Comparison of ENCODE assay signal across 8 cellular contexts in genomic region chr19:54594737-54595136, GRCh38. TPM values are rescaled to one million over a fixed set of nuclear protein-coding genes. Genes with fewer than 3 reads are reported as not detected.
"Had no signal": no experiment of that assay in that cellular context is flagged by ENCODE, and none has a peak within 500 bp of the region (broad histone marks: within the 10 kb centered on the region; RNA-seq: fewer than 3 reads in every experiment).

No MANE protein-coding gene starts in this region.

- H3K27ac Mint-ChIP-seq: GM23338, H9 had no signal

- H3K4me1 Mint-ChIP-seq: GM23338, H9 had no signal

- DNase-seq: H9, HCEC 1CT, KBM-7 had no signal

- H3K4me3 ChIP-seq: GM23338 had no signal

- ATAC-seq: GM23338, HepG2 had no signal

- H3K4me3 Mint-ChIP-seq: GM23338, H9 had no signal

- H3K4me2 ChIP-seq: GM23338 had no signal

RNA-seq across cellular contexts. Expression of gene LILRA1, which starts 1.3 kb away (rescaled TPM):
- total RNA-seq: GM23338, H1, H9, HepG2, HT1080 had no signal
- polyA plus RNA-seq: GM23338, H1, HepG2, IgD-negative memory B cell had no signal

RNA-seq across cellular contexts. Expression of gene LILRA2, which starts 21.1 kb away (rescaled TPM):
- total RNA-seq: GM23338, H1, H9, HepG2, HT1080 had no signal
- polyA plus RNA-seq: GM23338, H1 had no signal

RNA-seq across cellular contexts. Expression of gene LILRB1, which starts 35.5 kb away (rescaled TPM):
- total RNA-seq: H1, H9, HepG2, HT1080 had no signal
- polyA plus RNA-seq: GM23338, H1, HepG2 had no signal
